Comparison of ENCODE assay signal across 8 cellular contexts in genomic region chr3:53881691-53882593, GRCh38. TPM values are rescaled to one million over a fixed set of nuclear protein-coding genes. Genes with fewer than 3 reads are reported as not detected.
DNase-seq lines count a peak whose midpoint lies in the region; ATAC-seq and TF ChIP-seq lines count a peak whose summit lies in the region.

Gene ACTR8 (minus strand): TSS chr3:53882152. CDS start chr3:53882101, 51 bp downstream.

- peak; percentile 12; the same call in 1 of the 2 replicates for TF ChIP-seq CTCF in AG09319 (IDR thresholded peaks at IDR 0.05; ENCODE audit: low read depth, low read length)

- H3K9me3 Mint-ChIP-seq in activated CD4-positive, alpha-beta T cell treated with anti-CD3 and anti-CD28 coated beads, Interleukin-2, amount 10 ng/mL, durations not matched to agents 24 days and 14 days, result no peaks in the 10 kb centered on the region

- peak; percentile 89 for ATAC-seq in HG03175 (IDR thresholded peaks at IDR 0.05; ENCODE audit: unreplicated experiment)

- intact Hi-C loops in activated CD4-positive, alpha-beta T cell treated with anti-CD3 and anti-CD28 coated beads, Interleukin-2, amount 10 ng/mL, durations not matched to agents 24 days and 14 days (cut with micrococcal nuclease), result loop anchor here (1.0 kb wide), 1 partner anchor 9 kb away; the partner anchor contains the start of gene SELENOK

- H3K27ac Mint-ChIP-seq in activated CD4-positive, alpha-beta T cell treated with anti-CD3 and anti-CD28 coated beads, Interleukin-2, amount 10 ng/mL, durations not matched to agents 24 days and 14 days, result peak within 1 kb of the TSS; percentile 99

- in situ Hi-C loops in GM18951 (cut with MboI; ENCODE audit: low sequenced_read_pairs, unreplicated experiment), result no loop called here

- H3K27me3 Mint-ChIP-seq in activated CD4-positive, alpha-beta T cell treated with anti-CD3 and anti-CD28 coated beads, Interleukin-2, amount 10 ng/mL, durations not matched to agents 24 days and 14 days, result no peaks in the 10 kb centered on the region

- H3K36me3 Mint-ChIP-seq in activated CD4-positive, alpha-beta T cell treated with anti-CD3 and anti-CD28 coated beads, Interleukin-2, amount 10 ng/mL, durations not matched to agents 24 days and 14 days (ENCODE audit: low read depth), result peaks cover 45% of the 10 kb centered on the region

- peaks cover 34% of the 10 kb centered on the region for H3K4me1 Mint-ChIP-seq in activated CD4-positive, alpha-beta T cell treated with anti-CD3 and anti-CD28 coated beads, Interleukin-2, amount 10 ng/mL, durations not matched to agents 24 days and 14 days

- peak; percentile 88 for TF ChIP-seq POLR2A in GM18951 (IDR thresholded peaks at IDR 0.05; ENCODE audit: extremely low read depth, insufficient read depth, insufficient read length)

- H3K4me3 Mint-ChIP-seq in activated CD4-positive, alpha-beta T cell treated with anti-CD3 and anti-CD28 coated beads, Interleukin-2, amount 10 ng/mL, durations not matched to agents 24 days and 14 days, result peak within 1 kb of the TSS; percentile 99

- DNase-seq in AG09319 (ENCODE audit: extremely low read depth, low read depth) (peak; percentile 60), NCI-H524 treated with DMSO at 0.1 percent for 48 hours (lab: John Stamatoyannopoulos, UW) (peak; percentile 53), cortex of kidney (lab: John Stamatoyannopoulos, UW) (peak; percentile 40), left kidney (ENCODE audit: low read depth, low spot score) (peak; percentile 96)
- peak; percentile 97 for DNase-seq in activated CD4-positive, alpha-beta T cell treated with anti-CD3 and anti-CD28 coated beads, Interleukin-2, amount 10 ng/mL, durations not matched to agents 24 days and 14 days
- DNase-seq in stimulated activated CD4-positive, alpha-beta T cell treated with anti-CD3 and anti-CD28 coated beads, Interleukin-1b, Interleukin-23, amount 100 ng/mL, for 48 hours, result peak; percentile 82

RNA-seq across cellular contexts. Expression of gene ACTR8, which starts in this region (rescaled TPM):
- total RNA-seq in activated CD4-positive, alpha-beta T cell treated with anti-CD3 and anti-CD28 coated beads, Interleukin-2, amount 10 ng/mL, durations not matched to agents 24 days and 14 days, result 44.5 and 46.7 TPM in 2 replicates

Comparison
In these comparisons a context has a peak if more than half of its experiments do, and no peak if none do; other contexts are left out.
1. Peak in every context shown above with its lines: DNase-seq and ATAC-seq.
2. DNase-seq: peak in every context shown above with its lines; median percentile 97 in activated CD4-positive, alpha-beta T cell treated with anti-CD3 and anti-CD28 coated beads, Interleukin-2, amount 10 ng/mL, durations not matched to agents 24 days and 14 days; 96 in left kidney; 82 in stimulated activated CD4-positive, alpha-beta T cell treated with anti-CD3 and anti-CD28 coated beads, Interleukin-1b, Interleukin-23, amount 100 ng/mL, for 48 hours; 60 in AG09319; 53 in NCI-H524 treated with DMSO at 0.1 percent for 48 hours; 40 in cortex of kidney.